In the genomic region with DNA sequence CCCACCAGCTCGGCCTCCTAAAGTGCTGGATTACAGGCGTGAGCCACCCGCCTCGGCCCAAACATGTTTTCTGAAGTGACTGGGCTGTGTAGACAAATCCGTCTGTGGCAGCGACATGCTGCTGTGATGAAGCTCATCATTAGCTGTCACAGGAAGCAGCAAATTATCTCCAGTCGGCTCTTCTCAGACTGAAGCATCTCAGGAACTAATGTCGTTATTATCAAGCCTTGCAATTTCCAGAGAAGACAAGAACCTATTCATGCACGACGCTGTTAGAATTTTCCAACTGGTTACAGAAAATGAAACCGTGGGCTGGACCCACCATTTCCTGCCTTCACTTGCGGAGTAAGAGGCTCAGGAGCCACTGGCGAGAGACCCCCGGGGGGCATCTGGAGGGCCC, we compare ENCODE assay signal across 18 cellular contexts. TPM values are rescaled to one million over a fixed set of nuclear protein-coding genes. Genes with fewer than 3 reads are reported as not detected.
DNase-seq lines count a peak whose midpoint lies in the region; ATAC-seq, FAIRE-seq and TF ChIP-seq lines count a peak whose summit lies in the region.
"Had no signal": no experiment of that assay in that cellular context is flagged by ENCODE, and none has a peak within 500 bp of the region (broad histone marks: within the 10 kb centered on the region; RNA-seq: fewer than 3 reads in every experiment).

No MANE protein-coding gene starts in this region.

- H3F3A ChIP-seq in neural progenitor cell (ENCODE audit: low read depth): peaks cover 2% of the 10 kb centered on the region

- BruUV-seq in K562 (replicated peaks; lab: Mats Ljungman, UMichigan): no TSS peak

- intact Hi-C loops in K562 (cut with micrococcal nuclease) (no loop called here), spleen (cut with DNase I; ENCODE audit: low total_unique reads) (no loop called here), ascending aorta (cut with DNase I) (no loop called here)

- no peak for TF ChIP-seq CTCF in K562 (IDR thresholded peaks at IDR 0.05 in 2 of 3, conservative IDR thresholded peaks at IDR 0.05 in 1 of 3; ENCODE audit: insufficient read depth in 2 of 3, low read depth in 1 of 3, low read length in 3 of 3)
- TF ChIP-seq CTCF in neural progenitor cell (IDR thresholded peaks at IDR 0.05): no peak
- TF ChIP-seq CTCF in spleen (IDR thresholded peaks at IDR 0.05 in 8 of 11, conservative IDR thresholded peaks at IDR 0.05 in 3 of 11): no peak
- TF ChIP-seq CTCF in ascending aorta (IDR thresholded peaks at IDR 0.05): no peak

- TF ChIP-seq POLR2A in K562 (conservative IDR thresholded peaks at IDR 0.05) (no peak), spleen (IDR thresholded peaks at IDR 0.05) (no peak)

- no peak for TF ChIP-seq EP300 in K562 (IDR thresholded peaks at IDR 0.05; ENCODE audit: low read length)

- peaks cover 53 to 76% of the 10 kb centered on the region in 2 experiments for H3K27me3 ChIP-seq in K562 (ENCODE audit: control insufficient read depth in 2 of 2, insufficient read depth in 2 of 2, low read length in 2 of 2)
- H3K27me3 ChIP-seq in neural progenitor cell: no peaks in the 10 kb centered on the region
- H3K27me3 ChIP-seq in spleen (replicated peaks in 1 of 7): peaks cover 0 to 83% (median 13%) of the 10 kb centered on the region in 7 donors
- H3K27me3 ChIP-seq in ascending aorta: no peaks in the 10 kb centered on the region

- H3K4me1 ChIP-seq in K562 (replicated peaks in 1 of 2; ENCODE audit: control insufficient read depth in 2 of 2, insufficient read depth in 2 of 2, low read length in 2 of 2) (peaks cover 2 to 46% of the 10 kb centered on the region in 2 experiments; a peak in 3 of 5 replicates), neural progenitor cell (peaks cover 11% of the 10 kb centered on the region), spleen (peaks cover 0 to 20% (median 2%) of the 10 kb centered on the region in 6 donors), ascending aorta (no peaks in the 10 kb centered on the region)
- H3K4me1 ChIP-seq: Caco-2 had no signal

- no peaks in the 10 kb centered on the region for H3K9me3 ChIP-seq in K562 (replicated peaks; ENCODE audit: control insufficient read depth, insufficient read depth, low read depth, low read length)
- no peaks in the 10 kb centered on the region for H3K9me3 ChIP-seq in neural progenitor cell (ENCODE audit: low read depth)
- no peaks in the 10 kb centered on the region for H3K9me3 ChIP-seq in spleen
- no peaks in the 10 kb centered on the region for H3K9me3 ChIP-seq in ascending aorta
- H3K9me3 ChIP-seq: Caco-2 had no signal

- H2AFZ ChIP-seq in K562 (ENCODE audit: low read depth, low read length): no peak overlapping the region
- H2AFZ ChIP-seq in neural progenitor cell (replicated peaks): no peak overlapping the region

- H3K36me3 ChIP-seq in K562 (ENCODE audit: control insufficient read depth, insufficient read depth, low read length) (no peaks in the 10 kb centered on the region), neural progenitor cell (no peaks in the 10 kb centered on the region), spleen (no peaks in the 10 kb centered on the region), ascending aorta (no peaks in the 10 kb centered on the region)

- peaks cover 2% of the 10 kb centered on the region for H3K9me1 ChIP-seq in K562 (ENCODE audit: control insufficient read depth, insufficient read depth, low read length)

- peaks cover 4% of the 10 kb centered on the region for H3K9me3 Mint-ChIP-seq in neural progenitor cell

- H3K4me1 Mint-ChIP-seq in neural progenitor cell: peaks cover 37% of the 10 kb centered on the region

- H3K79me2 ChIP-seq in K562 (ENCODE audit: control insufficient read depth, insufficient read depth, low read length) (no peaks in the 10 kb centered on the region), neural progenitor cell (ENCODE audit: low read depth) (no peaks in the 10 kb centered on the region)

- H4K20me1 ChIP-seq in K562 (replicated peaks; ENCODE audit: control insufficient read depth, insufficient read depth, low read length) (0 out of 2 replicates have a peak, but pooled peaks cover 8% of the 10 kb centered on the region), neural progenitor cell (ENCODE audit: low read depth) (no peaks in the 10 kb centered on the region)

- H3K27me3 Mint-ChIP-seq in neural progenitor cell (ENCODE audit: insufficient read depth, low read depth): peaks cover 19% of the 10 kb centered on the region

- no peak for TF ChIP-seq RAD21 in K562 (CRISPR knock-in tag; conservative IDR thresholded peaks at IDR 0.05 in 1 of 2, IDR thresholded peaks at IDR 0.05 in 1 of 2)

- H3K9ac ChIP-seq in K562 (ENCODE audit: insufficient read depth in 1 of 2, low read depth in 2 of 2, low read length in 2 of 2) (no peak overlapping the region; a peak in 1 of 4 replicates), neural progenitor cell (no peak overlapping the region)

- CTCF ChIA-PET in K562 (lab: Yijun Ruan, JAX; ENCODE audit: low intra/inter-chr PET ratio): no interaction called here

- ATAC-seq in K562: no peak
- no peak for ATAC-seq in GM18502 (IDR thresholded peaks at IDR 0.05; ENCODE audit: poor library complexity, unreplicated experiment)
- ATAC-seq: GM12878 had no signal

- no peaks in the 10 kb centered on the region for H3K36me3 Mint-ChIP-seq in neural progenitor cell

- no peak for FAIRE-seq in K562 (lab: Jason Lieb, UNC)
- FAIRE-seq: GM12878 had no signal

- H3K4me3 Mint-ChIP-seq in neural progenitor cell: peak overlapping the region; percentile 41

- H3K27ac ChIP-seq in K562 (ENCODE audit: extremely low read depth, low read depth, low read length): no peak overlapping the region
- no peak overlapping the region for H3K27ac ChIP-seq in neural progenitor cell
- H3K27ac ChIP-seq in spleen: no peak overlapping the region
- no peak overlapping the region for H3K27ac ChIP-seq in ascending aorta
- H3K27ac ChIP-seq: 22Rv1, C4-2B had no signal

- H3K4me2 ChIP-seq in K562 (ENCODE audit: insufficient read depth, low read length): no peak overlapping the region
- no peak overlapping the region for H3K4me2 ChIP-seq in neural progenitor cell

- in situ Hi-C loops in K562 (cut with MboI): no loop called here

- WGBS in K562 (ENCODE audit: insufficient coverage, low coverage, missing lambda C conversion rate): 11% methylated on average over 12 of the region's 14 CpGs
- whole genome bisulfite sequencing in spleen, 5 donors: 60 to 75% (median 66%) methylated on average over 10 to 14 of the region's 14 CpGs

- DNase-seq in DMS79 treated with DMSO at 0.1 percent for 48 hours (lab: John Stamatoyannopoulos, UW): peak; percentile 54
- DNase-seq in DMS79 (lab: John Stamatoyannopoulos, UW): no peak
- peak; percentile 23 for DNase-seq in COR-L47 (lab: John Stamatoyannopoulos, UW)
- no peak for DNase-seq in K562 (ENCODE audit: extremely low read depth in 1 of 4, low spot score in 3 of 4)
- no peak for DNase-seq in neural progenitor cell (ENCODE audit: low spot score)
- no peak for DNase-seq in spleen
- DNase-seq in ascending aorta (ENCODE audit: low spot score in 2 of 2): no peak
- DNase-seq: Caco-2, H7, MM.1S, NCI-H1105, NCI-H2029 treated with DMSO at 0.1 percent for 48 hours, NCI-H446 treated with DMSO at 0.1 percent for 48 hours, SIG-M5 had no signal

- POLR2A ChIA-PET in K562 (lab: Yijun Ruan, JAX): interaction anchor here (0.6 kb wide), 1 partner anchor 290 kb away, joined by 3 read pairs; no protein-coding TSS in a partner anchor

- H3K4me3 ChIP-seq in K562 (no peak overlapping the region), neural progenitor cell (no peak overlapping the region), spleen (no peak overlapping the region), ascending aorta (no peak overlapping the region)
- H3K4me3 ChIP-seq: GM12878 had no signal

- peak overlapping the region; percentile 94 for H3K27ac Mint-ChIP-seq in neural progenitor cell

RNA-seq across cellular contexts. Expression of a gene that starts 17.2 kb away (rescaled TPM):
- 0.25 TPM in 1 of 2 replicates, not detected in the other for total RNA-seq in K562 (2011; cell fraction: chromatin; rRNA removed; ENCODE audit: low replicate concordance)
- total RNA-seq in K562 (2011; cell fraction: nucleolus; rRNA removed): 0.17 TPM in 1 of 2 replicates, not detected in the other
- 0.15 TPM in 2 replicates for total RNA-seq in K562 (2011; cell fraction: nucleoplasm; rRNA removed)
- total RNA-seq in K562 (2014; rRNA removed) (0.41 TPM in 1 of 2 replicates, not detected in the other), K562 (2014; rRNA removed; fragmentation: Illumina TruSeq; extraction: Trizol) (0.04 TPM in 1 of 2 replicates, not detected in the other), K562 (2015; rRNA removed; fragmentation: Illumina TruSeq; extraction: Trizol) (0.14 and 0.15 TPM in 2 replicates), K562 (2021) (0.38 and 0.40 TPM in 2 replicates), neural progenitor cell (ENCODE audit: low replicate concordance) (0.12 and 0.26 TPM in 2 replicates), spleen (1 to 10 TPM in 3 of 7 donors, under 1 TPM in 4; 0.51 to 5.7 (median 0.92) TPM), ascending aorta (not detected)
- polyA plus RNA-seq in K562 (2011; rRNA removed) (0.07 and 0.12 TPM in 2 replicates), K562 (2014; fragmentation: Illumina TruSeq; extraction: Trizol) (0.22 and 0.25 TPM in 2 replicates), K562 (2014; fragmentation: Nextera tagmentation; extraction: Ambion mirVana) (not detected), K562 (2014; rRNA removed) (0.04 and 0.12 TPM in 2 replicates), spleen (under 1 TPM; 0.14 to 0.30 (median 0.26) TPM)
- polyA plus RNA-seq in K562 (2011; cell fraction: cytosol; rRNA removed): 0.10 and 0.31 TPM in 2 replicates
- polyA plus RNA-seq in K562 (2011; cell fraction: nucleus; rRNA removed): 0.13 and 0.24 TPM in 2 replicates
- polyA plus RNA-seq in K562 (2012): 0.51 and 0.61 TPM in 2 replicates
- polyA minus RNA-seq in K562 (2011; rRNA and poly(A)+ RNA removed): 0.06 and 0.07 TPM in 2 replicates
- not detected in 2 replicates for polyA minus RNA-seq in K562 (2011; cell fraction: cytosol; rRNA and poly(A)+ RNA removed)
- 0.13 TPM in 1 of 2 replicates, not detected in the other for polyA minus RNA-seq in K562 (2011; cell fraction: nucleus; rRNA and poly(A)+ RNA removed)
- total RNA-seq: GM12878 had no signal
- polyA plus RNA-seq: GM12878 had no signal

RNA-seq across cellular contexts. Expression of a gene that starts 49.2 kb away (rescaled TPM):
- 21.8 and 48.7 TPM in 2 replicates for total RNA-seq in K562 (2011; cell fraction: chromatin; rRNA removed; ENCODE audit: low replicate concordance)
- 35.3 and 40.5 TPM in 2 replicates for total RNA-seq in K562 (2011; cell fraction: nucleolus; rRNA removed)
- 24.4 TPM in 2 replicates for total RNA-seq in K562 (2011; cell fraction: nucleoplasm; rRNA removed)
- 16.2 and 26.3 TPM in 2 replicates for total RNA-seq in K562 (2014; rRNA removed)
- 6.8 and 7.3 TPM in 2 replicates for total RNA-seq in K562 (2014; rRNA removed; fragmentation: Illumina TruSeq; extraction: Trizol)
- total RNA-seq in K562 (2015; rRNA removed; fragmentation: Illumina TruSeq; extraction: Trizol): 12.1 and 13.9 TPM in 2 replicates
- 21.9 and 25.2 TPM in 2 replicates for total RNA-seq in K562 (2021)
- polyA plus RNA-seq in K562 (2011; rRNA removed): 12.3 and 13.2 TPM in 2 replicates
- polyA plus RNA-seq in K562 (2011; cell fraction: cytosol; rRNA removed): 10.5 and 25.9 TPM in 2 replicates
- 46.8 and 83.4 TPM in 2 replicates for polyA plus RNA-seq in K562 (2011; cell fraction: nucleus; rRNA removed)
- 6.1 and 15.2 TPM in 2 replicates for polyA plus RNA-seq in K562 (2012)
- 13.6 and 15.4 TPM in 2 replicates for polyA plus RNA-seq in K562 (2014; fragmentation: Illumina TruSeq; extraction: Trizol)
- polyA plus RNA-seq in K562 (2014; fragmentation: Nextera tagmentation; extraction: Ambion mirVana): 1 to 10 TPM; 1.6 to 3.1 TPM
- 12.8 and 17.7 TPM in 2 replicates for polyA plus RNA-seq in K562 (2014; rRNA removed)
- polyA minus RNA-seq in K562 (2011; rRNA and poly(A)+ RNA removed): 5.1 and 5.5 TPM in 2 replicates
- polyA minus RNA-seq in K562 (2011; cell fraction: cytosol; rRNA and poly(A)+ RNA removed): 13.4 and 13.6 TPM in 2 replicates
- polyA minus RNA-seq in K562 (2011; cell fraction: nucleus; rRNA and poly(A)+ RNA removed): 11.7 and 15.8 TPM in 2 replicates
- 0.88 and 3.1 TPM in 2 replicates for total RNA-seq in neural progenitor cell (ENCODE audit: low replicate concordance)
- 10 to 100 TPM in 2 of 7 donors, 1 to 10 TPM in 5; 2.9 to 16.3 (median 7.1) TPM for total RNA-seq in spleen
- 1 to 10 TPM; 4.7 to 7.7 (median 5.9) TPM for polyA plus RNA-seq in spleen
- total RNA-seq in ascending aorta: 160 TPM

Comparison
In these comparisons a context has a peak if more than half of its experiments do, and no peak if none do; other contexts are left out.
1. DNase-seq: peak in DMS79 treated with DMSO at 0.1 percent for 48 hours (single experiment) and COR-L47 (single experiment); none in DMS79 (single experiment), K562 (0 of 4), neural progenitor cell (single experiment), spleen (single experiment) and ascending aorta (0 of 2).